In genomic region chr1:41665962-41666917, GRCh38 we compare ENCODE assay signal across 10 cellular contexts.
A peak's percentile ranks its signal among the peaks of the same experiment; 100 is the strongest.
DNase-seq lines count a peak whose midpoint lies in the region; ATAC-seq and TF ChIP-seq lines count a peak whose summit lies in the region.
"Had no signal": no experiment of that assay in that cellular context is flagged by ENCODE, and none has a peak within 500 bp of the region (broad histone marks: within the 10 kb centered on the region; RNA-seq: fewer than 3 reads in every experiment).

No MANE protein-coding gene starts in this region.

- POLR2A ChIA-PET in T-cell (lab: Charles Lee), result no interaction called here

- intact Hi-C loops in activated naive CD4-positive, alpha-beta T cell treated with anti-CD3 and anti-CD28 coated beads for 36 hours (cut with micrococcal nuclease), result loop anchor here (2.0 to 10.0 kb wide), 2 partner anchors 19 to 229 kb away; no protein-coding TSS in a partner anchor
- intact Hi-C loops in thyroid gland (cut with DNase I), result no loop called here

- WGBS in thyroid gland, 2 donors, result 73 to 77% methylated on average over 6 of the region's 6 CpGs

- peak overlapping the region; percentile 83 for H3K27ac Mint-ChIP-seq in activated naive CD4-positive, alpha-beta T cell treated with anti-CD3 and anti-CD28 coated beads for 36 hours
- H3K27ac Mint-ChIP-seq in T-cell, result peak overlapping the region; percentile 76 to 85
- H3K27ac Mint-ChIP-seq in effector memory CD8-positive, alpha-beta T cell, result peak overlapping the region; percentile 86 to 92

- ATAC-seq in T-cell (replicated peaks in 1 of 4), result no peak
- no peak for ATAC-seq in effector memory CD8-positive, alpha-beta T cell (replicated peaks)

- H3K9me3 ChIP-seq in thyroid gland, result no peaks in the 10 kb centered on the region

- H3K4me3 Mint-ChIP-seq in activated naive CD4-positive, alpha-beta T cell treated with anti-CD3 and anti-CD28 coated beads for 36 hours, result no peak overlapping the region
- H3K4me3 Mint-ChIP-seq in T-cell, result peak overlapping the region in 1 of 3 donors; percentile 50
- H3K4me3 Mint-ChIP-seq in effector memory CD8-positive, alpha-beta T cell, result peak overlapping the region; percentile 41 to 45

- peaks cover 5 to 28% of the 10 kb centered on the region in 2 donors for H3K4me1 ChIP-seq in thyroid gland

- no peak for DNase-seq in activated naive CD4-positive, alpha-beta T cell treated with anti-CD3 and anti-CD28 coated beads for 36 hours
- DNase-seq in activated naive CD4-positive, alpha-beta T cell (lab: John Stamatoyannopoulos, UW), result no peak
- DNase-seq in T-cell (no peak), thyroid gland (peak; percentile 36 to 41), NCI-H2171 treated with DMSO at 0.1 percent for 48 hours (lab: John Stamatoyannopoulos, UW) (no peak), NCI-H2171 (lab: John Stamatoyannopoulos, UW) (no peak), amniotic stem cell (lab: John Stamatoyannopoulos, UW) (no peak)
- DNase-seq in effector memory CD8-positive, alpha-beta T cell, result no peak
- DNase-seq: dorsolateral prefrontal cortex, occipital lobe had no signal

- no peak for TF ChIP-seq CTCF in thyroid gland (IDR thresholded peaks at IDR 0.05)

- H3K36me3 Mint-ChIP-seq in activated naive CD4-positive, alpha-beta T cell treated with anti-CD3 and anti-CD28 coated beads for 36 hours (ENCODE audit: low read depth), result peaks cover 3% of the 10 kb centered on the region
- H3K36me3 Mint-ChIP-seq in T-cell, result no peaks in the 10 kb centered on the region
- H3K36me3 Mint-ChIP-seq in effector memory CD8-positive, alpha-beta T cell (ENCODE audit: insufficient read depth), result no peaks in the 10 kb centered on the region

- H3K36me3 ChIP-seq in thyroid gland, result no peaks in the 10 kb centered on the region

- H3K4me3 ChIP-seq in thyroid gland (replicated peaks in 1 of 3), result no peak overlapping the region
- H3K4me3 ChIP-seq: dorsolateral prefrontal cortex had no signal

- H3K27me3 ChIP-seq in thyroid gland, result no peaks in the 10 kb centered on the region
- H3K27me3 ChIP-seq: dorsolateral prefrontal cortex had no signal

- no peaks in the 10 kb centered on the region for H3K9me3 Mint-ChIP-seq in activated naive CD4-positive, alpha-beta T cell treated with anti-CD3 and anti-CD28 coated beads for 36 hours
- no peaks in the 10 kb centered on the region for H3K9me3 Mint-ChIP-seq in T-cell
- no peaks in the 10 kb centered on the region for H3K9me3 Mint-ChIP-seq in effector memory CD8-positive, alpha-beta T cell

- H3K4me1 Mint-ChIP-seq in activated naive CD4-positive, alpha-beta T cell treated with anti-CD3 and anti-CD28 coated beads for 36 hours (ENCODE audit: low read depth), result peaks cover 79% of the 10 kb centered on the region
- peaks cover 73 to 83% (median 76%) of the 10 kb centered on the region in 3 donors for H3K4me1 Mint-ChIP-seq in T-cell
- peaks cover 44 to 55% of the 10 kb centered on the region in 2 donors for H3K4me1 Mint-ChIP-seq in effector memory CD8-positive, alpha-beta T cell (ENCODE audit: low read depth in 2 of 2)

- no peak for TF ChIP-seq POLR2A in thyroid gland (IDR thresholded peaks at IDR 0.05)

- no peak overlapping the region for H3K27ac ChIP-seq in thyroid gland

- CTCF ChIA-PET in activated naive CD4-positive, alpha-beta T cell treated with anti-CD3 and anti-CD28 coated beads for 36 hours (lab: Charles Lee), result interaction anchor here (0.7 to 1.4 kb wide), 3 partner anchors 9 to 17 kb away, joined by 3 to 4 read pairs (median 3); no protein-coding TSS in a partner anchor
- CTCF ChIA-PET in T-cell (lab: Charles Lee), result interaction anchor here (0.6 to 1.4 kb wide), 2 partner anchors 226 to 1946 kb away, joined by 3 to 4 read pairs; no protein-coding TSS in a partner anchor

- H3K27me3 Mint-ChIP-seq in activated naive CD4-positive, alpha-beta T cell treated with anti-CD3 and anti-CD28 coated beads for 36 hours (ENCODE audit: low read depth), result no peaks in the 10 kb centered on the region
- H3K27me3 Mint-ChIP-seq in T-cell, result no peaks in the 10 kb centered on the region
- no peaks in the 10 kb centered on the region for H3K27me3 Mint-ChIP-seq in effector memory CD8-positive, alpha-beta T cell

Comparison
In these comparisons a context has a peak if more than half of its experiments do, and no peak if none do; other contexts are left out.
1. DNase-seq: peak in thyroid gland (2 of 2); none in activated naive CD4-positive, alpha-beta T cell treated with anti-CD3 and anti-CD28 coated beads for 36 hours (single experiment), activated naive CD4-positive, alpha-beta T cell (0 of 4), T-cell (0 of 34), effector memory CD8-positive, alpha-beta T cell (0 of 3), NCI-H2171 treated with DMSO at 0.1 percent for 48 hours (single experiment), NCI-H2171 (single experiment) and amniotic stem cell (single experiment).
2. Peak in every context shown above with its lines, with median percentiles within 50 percentile points of each other: H3K27ac Mint-ChIP-seq.